In genomic region chr1:208485512-208485911, GRCh38 we compare ENCODE assay signal across 3 cellular contexts.
"Had no signal": no experiment of that assay in that cellular context is flagged by ENCODE, and none has a peak within 500 bp of the region (broad histone marks: within the 10 kb centered on the region; RNA-seq: fewer than 3 reads in every experiment).

No MANE protein-coding gene starts in this region.

- DNase-seq: GDM1, GF-D8 had no signal

- H3K4me3 ChIP-seq: GM12878 had no signal
